In genomic region chr22:46056169-46057041, GRCh38 we compare ENCODE assay signal across 9 cellular contexts.
DNase-seq lines count a peak whose midpoint lies in the region; ATAC-seq and TF ChIP-seq lines count a peak whose summit lies in the region.
"Had no signal": no experiment of that assay in that cellular context is flagged by ENCODE, and none has a peak within 500 bp of the region (broad histone marks: within the 10 kb centered on the region; RNA-seq: fewer than 3 reads in every experiment).

No MANE protein-coding gene starts in this region.

- WGBS in transverse colon (ENCODE audit: low coverage in 1 of 2), 2 donors = 67 to 73% methylated on average over 8 to 17 of the region's 22 CpGs

- in situ Hi-C loops in astrocyte of the cerebellum (cut with HindIII; ENCODE audit: low sequenced_read_pairs) = no loop called here
- in situ Hi-C loops in transverse colon (cut with MboI; ENCODE audit: low pct_ligation_motif_present in 1 of 4, low pct_unique_long_range_greater_than_20kb in 1 of 4, low sequenced_read_pairs in 3 of 4) = no loop called here

- peaks cover 56% of the 10 kb centered on the region for H3K4me1 Mint-ChIP-seq in activated T-cell treated with anti-CD3 and anti-CD28 coated beads, Interleukin-2, amount 50 U/mL, for 24 hours (ENCODE audit: low read depth)

- DNase-seq in activated T-cell treated with anti-CD3 and anti-CD28 coated beads, Interleukin-2, amount 50 U/mL, for 24 hours = peak; percentile 24
- DNase-seq in activated T-cell treated with anti-CD3 and anti-CD28 coated beads, Interleukin-2, amount 50 U/mL, for 48 hours = no peak
- no peak for DNase-seq in astrocyte of the cerebellum (ENCODE audit: low read depth)
- DNase-seq in left lung = peak; percentile 37 to 62
- DNase-seq in transverse colon = peak; percentile 14
- DNase-seq in GM10248 (ENCODE audit: extremely low spot score) = no peak
- DNase-seq: NCI-H2171 treated with DMSO at 0.1 percent for 48 hours had no signal

- H3K27ac Mint-ChIP-seq in activated T-cell treated with anti-CD3 and anti-CD28 coated beads, Interleukin-2, amount 50 U/mL, for 24 hours = peak overlapping the region; percentile 63

- no peak for TF ChIP-seq CTCF in astrocyte of the cerebellum (IDR thresholded peaks at IDR 0.05; ENCODE audit: low read depth, low read length, missing control alignments)
- no peak for TF ChIP-seq CTCF in left lung (IDR thresholded peaks at IDR 0.05)
- no peak for TF ChIP-seq CTCF in transverse colon (IDR thresholded peaks at IDR 0.05)
- TF ChIP-seq CTCF in GM10248 (IDR thresholded peaks at IDR 0.05; ENCODE audit: control extremely low read depth, extremely low read depth, low read depth, missing control alignments) = no peak

- H3K36me3 ChIP-seq in left lung = no peaks in the 10 kb centered on the region
- H3K36me3 ChIP-seq in transverse colon = no peaks in the 10 kb centered on the region

- no peaks in the 10 kb centered on the region for H3K9me3 ChIP-seq in left lung
- no peaks in the 10 kb centered on the region for H3K9me3 ChIP-seq in transverse colon

- CTCF ChIA-PET in GM10248 (lab: Yijun Ruan, JAX) = interaction anchor here (1.0 kb wide), 1 partner anchor 17 kb away, joined by 3 read pairs; no protein-coding TSS in a partner anchor

- ATAC-seq in left lung (no peak), HG02884 (IDR thresholded peaks at IDR 0.05; ENCODE audit: unreplicated experiment) (no peak), HG03135 (IDR thresholded peaks at IDR 0.05; ENCODE audit: unreplicated experiment) (no peak)

- TF ChIP-seq POLR2A in transverse colon (IDR thresholded peaks at IDR 0.05) = no peak

- H3K4me1 ChIP-seq in left lung = peaks cover 56 to 80% of the 10 kb centered on the region in 2 donors
- H3K4me1 ChIP-seq in transverse colon = peaks cover 43 to 82% (median 69%) of the 10 kb centered on the region in 4 donors

- TF ChIP-seq EP300 in transverse colon (IDR thresholded peaks at IDR 0.05; ENCODE audit: low read depth) = no peak

- no peaks in the 10 kb centered on the region for H3K27me3 Mint-ChIP-seq in activated T-cell treated with anti-CD3 and anti-CD28 coated beads, Interleukin-2, amount 50 U/mL, for 24 hours

- POLR2A ChIA-PET in GM10248 (lab: Yijun Ruan, JAX) = no interaction called here

- no peak overlapping the region for H3K4me3 Mint-ChIP-seq in activated T-cell treated with anti-CD3 and anti-CD28 coated beads, Interleukin-2, amount 50 U/mL, for 24 hours

- H3K27ac ChIP-seq in left lung (peak overlapping the region; percentile 97 to 99), transverse colon (peak overlapping the region; percentile 97 to 100 (median 99))

- H3K27me3 ChIP-seq in left lung (no peaks in the 10 kb centered on the region), transverse colon (no peaks in the 10 kb centered on the region)

- intact Hi-C loops in left lung (cut with DNase I) = no loop called here
- intact Hi-C loops in transverse colon (cut with DNase I; ENCODE audit: low total_unique reads) = no loop called here

- H3K4me3 ChIP-seq in astrocyte of the cerebellum (ENCODE audit: low read depth, low read length) = peak overlapping the region; percentile 44
- H3K4me3 ChIP-seq in left lung = peak overlapping the region in 1 of 2 donors; percentile 72
- peak overlapping the region in 2 of 4 donors; percentile 72 to 88 for H3K4me3 ChIP-seq in transverse colon

- peaks cover 7% of the 10 kb centered on the region for H3K36me3 Mint-ChIP-seq in activated T-cell treated with anti-CD3 and anti-CD28 coated beads, Interleukin-2, amount 50 U/mL, for 24 hours (ENCODE audit: low read depth)

- no peaks in the 10 kb centered on the region for H3K9me3 Mint-ChIP-seq in activated T-cell treated with anti-CD3 and anti-CD28 coated beads, Interleukin-2, amount 50 U/mL, for 24 hours

Comparison
In these comparisons a context has a peak if more than half of its experiments do, and no peak if none do; other contexts are left out.
1. DNase-seq: peak in activated T-cell treated with anti-CD3 and anti-CD28 coated beads, Interleukin-2, amount 50 U/mL, for 24 hours (single experiment), left lung (2 of 2) and transverse colon (single experiment); none in activated T-cell treated with anti-CD3 and anti-CD28 coated beads, Interleukin-2, amount 50 U/mL, for 48 hours (0 of 2), astrocyte of the cerebellum (single experiment) and GM10248 (single experiment).